In the genomic region with DNA sequence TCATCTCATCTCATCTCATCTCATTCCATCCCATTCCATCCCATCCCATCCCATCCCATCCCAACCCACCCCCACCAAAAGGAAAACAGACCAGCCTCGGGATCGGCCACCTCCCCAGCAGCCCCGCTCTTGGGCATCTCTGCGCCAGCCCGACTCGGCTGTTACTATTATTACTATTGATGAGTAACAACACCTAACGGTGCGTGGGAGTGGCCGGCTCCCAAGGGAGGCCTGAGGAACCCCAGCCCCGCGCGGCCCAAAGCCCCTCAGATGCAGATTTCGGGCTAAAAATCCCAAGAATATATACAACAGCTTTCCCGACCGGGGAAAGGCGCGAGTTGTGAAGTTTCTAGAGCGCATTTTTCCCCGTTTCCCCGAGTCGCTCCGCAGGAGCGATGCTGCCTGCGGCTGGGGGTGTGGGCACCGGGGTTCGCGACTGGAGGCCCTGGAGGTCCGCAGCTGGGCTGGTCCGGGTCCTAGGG, we compare ENCODE assay signal across 8 cellular contexts. TPM values are rescaled to one million over a fixed set of nuclear protein-coding genes. Genes with fewer than 3 reads are reported as not detected.
A peak's percentile ranks its signal among the peaks of the same experiment; 100 is the strongest.
DNase-seq lines count a peak whose midpoint lies in the region; ATAC-seq lines count a peak whose summit lies in the region.

No MANE protein-coding gene starts in this region.

- H3K27ac ChIP-seq in HUES6 (ENCODE audit: low read depth, low read length): no peak overlapping the region

- peaks cover 7% of the 10 kb centered on the region for H3K36me3 Mint-ChIP-seq in activated T-cell treated with anti-CD3 and anti-CD28 coated beads, Interleukin-2, amount 50 U/mL, for 4 hours (ENCODE audit: insufficient read depth)

- H3K27me3 ChIP-seq in HUES6 (ENCODE audit: control insufficient read depth, insufficient read depth, low read length): peaks cover 10% of the 10 kb centered on the region

- intact Hi-C loops in left ventricle myocardium superior (cut with micrococcal nuclease): no loop called here

- H3K9me3 ChIP-seq in HUES6 (ENCODE audit: control insufficient read depth, insufficient read depth, low read depth, low read length): no peaks in the 10 kb centered on the region

- H3K4me1 ChIP-seq in HUES6 (ENCODE audit: control insufficient read depth, insufficient read depth, low read length): peaks cover 8% of the 10 kb centered on the region

- peaks cover 16% of the 10 kb centered on the region for H3K4me1 Mint-ChIP-seq in activated T-cell treated with anti-CD3 and anti-CD28 coated beads, Interleukin-2, amount 50 U/mL, for 4 hours (ENCODE audit: low read depth)

- H3K9me3 Mint-ChIP-seq in activated T-cell treated with anti-CD3 and anti-CD28 coated beads, Interleukin-2, amount 50 U/mL, for 4 hours: no peaks in the 10 kb centered on the region

- no peaks in the 10 kb centered on the region for H3K36me3 ChIP-seq in HUES6 (ENCODE audit: control insufficient read depth, insufficient read depth, low read length)

- H3K4me3 ChIP-seq in HUES6 (ENCODE audit: low read depth, low read length) (peak overlapping the region; percentile 63), skeletal muscle cell (ENCODE audit: low read depth, low read length) (peak overlapping the region; percentile 89)

- peak overlapping the region; percentile 57 for H3K9ac ChIP-seq in HUES6 (ENCODE audit: low read length)

- H3K4me3 Mint-ChIP-seq in activated T-cell treated with anti-CD3 and anti-CD28 coated beads, Interleukin-2, amount 50 U/mL, for 4 hours: peak overlapping the region; percentile 86

- ATAC-seq in GM21447 (IDR thresholded peaks at IDR 0.05; ENCODE audit: unreplicated experiment) (peak; percentile 33), left ventricle myocardium superior (no peak)
- ATAC-seq in activated T-cell treated with anti-CD3 and anti-CD28 coated beads, Interleukin-2, amount 50 U/mL, for 4 hours: peak; percentile 28 to 29

- H3K27me3 Mint-ChIP-seq in activated T-cell treated with anti-CD3 and anti-CD28 coated beads, Interleukin-2, amount 50 U/mL, for 4 hours (ENCODE audit: low read depth): no peaks in the 10 kb centered on the region

- peak; percentile 57 for DNase-seq in GM03348 (ENCODE audit: low spot score)
- peak; percentile 16 for DNase-seq in activated T-cell treated with anti-CD3 and anti-CD28 coated beads, Interleukin-2, amount 50 U/mL, for 4 hours
- DNase-seq in left ventricle myocardium superior: peak; percentile 32
- no peak for DNase-seq in skeletal muscle cell (ENCODE audit: low read depth)
- DNase-seq in germinal center (ENCODE audit: low spot score): no peak
- DNase-seq in NCI-H1105 (lab: John Stamatoyannopoulos, UW): no peak

RNA-seq across cellular contexts. Expression of a gene that starts 0.6 kb away (rescaled TPM):
- 10 to 100 TPM; 13.6 to 15.1 (median 14.1) TPM for total RNA-seq in activated T-cell treated with anti-CD3 and anti-CD28 coated beads, Interleukin-2, amount 50 U/mL, for 4 hours
- total RNA-seq in left ventricle myocardium superior: 3.3 TPM

Comparison
In these comparisons a context has a peak if more than half of its experiments do, and no peak if none do; other contexts are left out.
1. DNase-seq: peak in GM03348 (single experiment), activated T-cell treated with anti-CD3 and anti-CD28 coated beads, Interleukin-2, amount 50 U/mL, for 4 hours (single experiment) and left ventricle myocardium superior (single experiment); none in skeletal muscle cell (single experiment), germinal center (single experiment) and NCI-H1105 (single experiment).